ENCODE assay signal across 8 cellular contexts in genomic region chr1:71521655-71522264, GRCh38.
DNase-seq lines count a peak whose midpoint lies in the region; ATAC-seq and TF ChIP-seq lines count a peak whose summit lies in the region.

No MANE protein-coding gene starts in this region.

- TF ChIP-seq POLR2A in transverse colon (IDR thresholded peaks at IDR 0.05): no peak

- TF ChIP-seq EP300 in transverse colon (IDR thresholded peaks at IDR 0.05; ENCODE audit: low read depth): no peak

- H3K36me3 ChIP-seq in transverse colon: no peaks in the 10 kb centered on the region

- intact Hi-C loops in transverse colon (cut with DNase I; ENCODE audit: low total_unique reads): no loop called here

- H3K27ac ChIP-seq in transverse colon: no peak overlapping the region

- in situ Hi-C loops in transverse colon (cut with MboI; ENCODE audit: low pct_ligation_motif_present in 1 of 4, low pct_unique_long_range_greater_than_20kb in 1 of 4, low sequenced_read_pairs in 3 of 4): loop anchor here in 1 of 4 donors (25.0 kb wide), 1 partner anchor 409 kb away; no protein-coding TSS in a partner anchor

- 81 to 84% methylated on average over 1 of the region's 1 CpG for WGBS in transverse colon (ENCODE audit: low coverage in 1 of 2), 2 donors

- H3K27me3 ChIP-seq in transverse colon: no peaks in the 10 kb centered on the region

- no peaks in the 10 kb centered on the region for H3K9me3 ChIP-seq in transverse colon

- peak; percentile 71 for ATAC-seq in GM18868 (IDR thresholded peaks at IDR 0.05; ENCODE audit: unreplicated experiment)
- no peak for ATAC-seq in HG03196 (IDR thresholded peaks at IDR 0.05; ENCODE audit: unreplicated experiment)
- no peak for ATAC-seq in HG02970 (IDR thresholded peaks at IDR 0.05; ENCODE audit: low FRiP score, unreplicated experiment)

- no peaks in the 10 kb centered on the region for H3K4me1 ChIP-seq in transverse colon

- H3K4me3 ChIP-seq in AG09309 (ENCODE audit: control insufficient read depth, low read depth, low read length) (no peak overlapping the region), transverse colon (no peak overlapping the region)

- DNase-seq in AG09309 (ENCODE audit: low read depth) (peak; percentile 8), NCI-H146 treated with DMSO at 0.1 percent for 48 hours (lab: John Stamatoyannopoulos, UW; ENCODE audit: unreplicated experiment) (peak; percentile 69), amniotic epithelial cell (ENCODE audit: low read depth) (peak; percentile 15), iPS-NIHi7 (ENCODE audit: extremely low spot score) (peak; percentile 26), transverse colon (peak; percentile 58)

- TF ChIP-seq CTCF in AG09309 (IDR thresholded peaks at IDR 0.05; ENCODE audit: control insufficient read depth, insufficient read depth, low read depth, low read length, missing control alignments) (peak; percentile 78), transverse colon (IDR thresholded peaks at IDR 0.05) (peak; percentile 47 to 66 (median 63))

Comparison
In these comparisons a context has a peak if more than half of its experiments do, and no peak if none do; other contexts are left out.
1. DNase-seq: peak in every context shown above with its lines; median percentile 69 in NCI-H146 treated with DMSO at 0.1 percent for 48 hours; 58 in transverse colon; 26 in iPS-NIHi7; 15 in amniotic epithelial cell; 8 in AG09309.